Comparison of ENCODE assay signal across 2 cellular contexts in the genomic region with DNA sequence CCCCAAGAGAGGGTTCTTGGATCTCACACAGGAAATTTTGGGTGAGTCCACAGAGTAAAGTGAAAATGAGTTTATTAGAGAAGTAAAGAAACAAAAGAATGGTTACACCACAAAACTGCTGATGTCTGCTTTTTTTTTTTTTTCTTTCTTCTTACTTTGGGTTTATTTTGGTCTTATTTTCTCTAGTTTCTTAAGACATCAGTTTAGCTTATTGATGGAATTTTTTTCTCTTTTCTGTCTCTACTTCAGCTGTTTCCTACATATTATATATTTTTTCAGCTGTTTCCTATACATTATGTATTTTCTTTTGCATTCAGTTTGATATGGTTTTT.
TF ChIP-seq lines count a peak whose summit lies in the region.

No MANE protein-coding gene starts in this region.

TF ChIP-seq in SK-N-SH, 30 proteins besides CTCF, POLR2A, EP300 and RAD21 (continued from another document):
- TF ChIP-seq, protein P1, sequence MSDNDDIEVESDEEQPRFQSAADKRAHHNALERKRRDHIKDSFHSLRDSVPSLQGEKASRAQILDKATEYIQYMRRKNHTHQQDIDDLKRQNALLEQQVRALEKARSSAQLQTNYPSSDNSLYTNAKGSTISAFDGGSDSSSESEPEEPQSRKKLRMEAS (IDR thresholded peaks at IDR 0.05; ENCODE audit: low read depth), result no peak
- no peak for TF ChIP-seq NRF1 (IDR thresholded peaks at IDR 0.05; ENCODE audit: low read depth, low read length)
- no peak for TF ChIP-seq RCOR1 (IDR thresholded peaks at IDR 0.05; ENCODE audit: low read length)
- TF ChIP-seq, protein P2, sequence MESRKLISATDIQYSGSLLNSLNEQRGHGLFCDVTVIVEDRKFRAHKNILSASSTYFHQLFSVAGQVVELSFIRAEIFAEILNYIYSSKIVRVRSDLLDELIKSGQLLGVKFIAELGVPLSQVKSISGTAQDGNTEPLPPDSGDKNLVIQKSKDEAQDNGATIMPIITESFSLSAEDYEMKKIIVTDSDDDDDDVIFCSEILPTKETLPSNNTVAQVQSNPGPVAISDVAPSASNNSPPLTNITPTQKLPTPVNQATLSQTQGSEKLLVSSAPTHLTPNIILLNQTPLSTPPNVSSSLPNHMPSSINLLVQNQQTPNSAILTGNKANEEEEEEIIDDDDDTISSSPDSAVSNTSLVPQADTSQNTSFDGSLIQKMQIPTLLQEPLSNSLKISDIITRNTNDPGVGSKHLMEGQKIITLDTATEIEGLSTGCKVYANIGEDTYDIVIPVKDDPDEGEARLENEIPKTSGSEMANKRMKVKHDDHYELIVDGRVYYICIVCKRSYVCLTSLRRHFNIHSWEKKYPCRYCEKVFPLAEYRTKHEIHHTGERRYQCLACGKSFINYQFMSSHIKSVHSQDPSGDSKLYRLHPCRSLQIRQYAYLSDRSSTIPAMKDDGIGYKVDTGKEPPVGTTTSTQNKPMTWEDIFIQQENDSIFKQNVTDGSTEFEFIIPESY (IDR thresholded peaks at IDR 0.05; ENCODE audit: borderline replicate concordance, low read depth), result no peak
- TF ChIP-seq NFIC (IDR thresholded peaks at IDR 0.05; ENCODE audit: borderline replicate concordance), result no peak
- no peak for TF ChIP-seq PBX3 (IDR thresholded peaks at IDR 0.05)
- no peak for TF ChIP-seq GATA2 (CRISPR knock-in tag; IDR thresholded peaks at IDR 0.05)
- no peak for TF ChIP-seq TEAD4 (IDR thresholded peaks at IDR 0.05; ENCODE audit: borderline replicate concordance, insufficient read depth)
- TF ChIP-seq GABPA (IDR thresholded peaks at IDR 0.05; ENCODE audit: low read depth), result no peak

TF ChIP-seq in SK-N-SH treated with all-trans-retinoic acid at 6 μM for 48 hours, 23 proteins besides CTCF, POLR2A, EP300 and RAD21 (continued from another document):
- no peak for TF ChIP-seq CREB5 (CRISPR knock-in tag; IDR thresholded peaks at IDR 0.05; ENCODE audit: low read depth)
- TF ChIP-seq ZFP30 (CRISPR knock-in tag; IDR thresholded peaks at IDR 0.05), result no peak
- no peak for TF ChIP-seq BACH2 (CRISPR knock-in tag; IDR thresholded peaks at IDR 0.05; ENCODE audit: borderline replicate concordance)
- TF ChIP-seq PATZ1 (CRISPR knock-in tag; IDR thresholded peaks at IDR 0.05; ENCODE audit: borderline replicate concordance), result no peak
